ENCODE assay signal across 23 cellular contexts in the genomic region with DNA sequence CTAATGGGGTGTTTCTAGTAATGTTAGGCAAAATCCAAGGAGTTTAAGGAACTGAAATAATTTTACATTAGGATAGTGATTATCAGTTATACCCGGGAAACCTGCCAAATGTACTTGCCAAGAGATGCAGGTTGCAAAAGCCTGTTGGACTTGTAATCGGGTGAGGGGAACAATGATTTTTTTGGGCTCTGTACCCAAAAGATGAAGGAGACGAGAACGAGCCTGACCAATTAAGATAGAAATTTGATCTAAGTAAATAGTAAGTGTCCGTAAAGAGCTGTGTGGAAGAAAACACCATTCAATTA. TPM values are rescaled to one million over a fixed set of nuclear protein-coding genes. Genes with fewer than 3 reads are reported as not detected.
DNase-seq lines count a peak whose midpoint lies in the region; ATAC-seq and TF ChIP-seq lines count a peak whose summit lies in the region.
"Had no signal": no experiment of that assay in that cellular context is flagged by ENCODE, and none has a peak within 500 bp of the region (broad histone marks: within the 10 kb centered on the region; RNA-seq: fewer than 3 reads in every experiment).

No MANE protein-coding gene starts in this region.

- CTCF ChIA-PET in activated CD4-positive, alpha-beta T cell treated with anti-CD3 and anti-CD28 coated beads, Interleukin-2, amount 10 ng/mL, durations not matched to agents 7 days and 5 days (lab: Charles Lee), result interaction anchor here (0.9 to 2.9 kb wide), 4 partner anchors 8 to 51 kb away, joined by 3 to 16 read pairs (median 3); no protein-coding TSS in a partner anchor

- no peak overlapping the region for H3K14ac ChIP-seq in mesenchymal stem cell (ENCODE audit: low read length in 2 of 2)

- H3K4me1 Mint-ChIP-seq in activated CD4-positive, alpha-beta T cell treated with anti-CD3 and anti-CD28 coated beads, Interleukin-2, amount 10 ng/mL, durations not matched to agents 24 days and 14 days, result peaks cover 21% of the 10 kb centered on the region
- peaks cover 10% of the 10 kb centered on the region for H3K4me1 Mint-ChIP-seq in activated CD4-positive, alpha-beta T cell treated with anti-CD3 and anti-CD28 coated beads, Interleukin-2, amount 10 ng/mL, durations not matched to agents 7 days and 5 days
- peaks cover 18% of the 10 kb centered on the region for H3K4me1 Mint-ChIP-seq in activated T-helper 17 cell treated with anti-CD3 and anti-CD28 coated beads, Interleukin-2, amount 50 U/mL, for 72 hours

- no peak for TF ChIP-seq POLR2A in sigmoid colon (IDR thresholded peaks at IDR 0.05)

- H3K27me3 ChIP-seq in mesenchymal stem cell (ENCODE audit: control insufficient read depth in 1 of 2, insufficient read depth in 1 of 2, low read length in 2 of 2) (no peaks in the 10 kb centered on the region), sigmoid colon (no peaks in the 10 kb centered on the region)
- H3K27me3 ChIP-seq: ascending aorta; BLaER1 treated with 17β-estradiol and CSF1 and Interleukin-3, amounts not matched to agents 10 nM and 100 nM; esophagus squamous epithelium; left lung had no signal

- WGBS in mesenchymal stem cell, result 92% methylated on average over 5 of the region's 5 CpGs
- 33 to 73% methylated on average over 5 of the region's 5 CpGs for WGBS in sigmoid colon, 2 donors

- H2BK120ac ChIP-seq in mesenchymal stem cell (ENCODE audit: low read depth, low read length), result no peak overlapping the region

- no peak overlapping the region for H3K4me2 ChIP-seq in mesenchymal stem cell (ENCODE audit: low read length, poor library complexity, severe bottlenecking)
- H3K4me2 ChIP-seq: BLaER1 treated with 17β-estradiol and CSF1 and Interleukin-3, amounts not matched to agents 10 nM and 100 nM had no signal

- H3K23ac ChIP-seq in mesenchymal stem cell (ENCODE audit: low read length in 2 of 2), result no peak overlapping the region

- peak overlapping the region; percentile 92 for H3K27ac Mint-ChIP-seq in activated CD4-positive, alpha-beta T cell treated with anti-CD3 and anti-CD28 coated beads, Interleukin-2, amount 10 ng/mL, durations not matched to agents 24 days and 14 days
- no peak overlapping the region for H3K27ac Mint-ChIP-seq in activated CD4-positive, alpha-beta T cell treated with anti-CD3 and anti-CD28 coated beads, Interleukin-2, amount 10 ng/mL, durations not matched to agents 7 days and 5 days
- peak overlapping the region; percentile 91 for H3K27ac Mint-ChIP-seq in activated T-helper 17 cell treated with anti-CD3 and anti-CD28 coated beads, Interleukin-2, amount 50 U/mL, for 72 hours

- no peak overlapping the region for H3K18ac ChIP-seq in mesenchymal stem cell (ENCODE audit: low read depth in 1 of 2, low read length in 2 of 2)

- H3K27ac ChIP-seq in mesenchymal stem cell (ENCODE audit: low read length, poor library complexity, severe bottlenecking) (no peak overlapping the region), sigmoid colon (no peak overlapping the region)
- H3K27ac ChIP-seq: BLaER1 treated with 17β-estradiol and CSF1 and Interleukin-3, amounts not matched to agents 10 nM and 100 nM; esophagus squamous epithelium; left lung; neutrophil; VCaP had no signal

- no peak overlapping the region for H3K4ac ChIP-seq in mesenchymal stem cell (ENCODE audit: low read depth in 1 of 2, low read length in 2 of 2)

- no peak for TF ChIP-seq EP300 in sigmoid colon (IDR thresholded peaks at IDR 0.05)

- peaks cover 11% of the 10 kb centered on the region for H3K36me3 Mint-ChIP-seq in activated CD4-positive, alpha-beta T cell treated with anti-CD3 and anti-CD28 coated beads, Interleukin-2, amount 10 ng/mL, durations not matched to agents 24 days and 14 days (ENCODE audit: low read depth)
- peaks cover 8% of the 10 kb centered on the region for H3K36me3 Mint-ChIP-seq in activated CD4-positive, alpha-beta T cell treated with anti-CD3 and anti-CD28 coated beads, Interleukin-2, amount 10 ng/mL, durations not matched to agents 7 days and 5 days (ENCODE audit: low read depth)
- H3K36me3 Mint-ChIP-seq in activated T-helper 17 cell treated with anti-CD3 and anti-CD28 coated beads, Interleukin-2, amount 50 U/mL, for 72 hours (ENCODE audit: low read depth), result no peaks in the 10 kb centered on the region

- no peak for TF ChIP-seq CTCF in sigmoid colon (IDR thresholded peaks at IDR 0.05)

- H2BK5ac ChIP-seq in mesenchymal stem cell (ENCODE audit: low read depth, low read length, poor library complexity, severe bottlenecking), result no peak overlapping the region

- no peaks in the 10 kb centered on the region for H3K79me1 ChIP-seq in mesenchymal stem cell (replicated peaks; ENCODE audit: low read length, poor library complexity, severe bottlenecking)

- POLR2A ChIA-PET in activated CD4-positive, alpha-beta T cell treated with anti-CD3 and anti-CD28 coated beads, Interleukin-2, amount 10 ng/mL, durations not matched to agents 7 days and 5 days (lab: Charles Lee), result no interaction called here

- H3K9me3 ChIP-seq in mesenchymal stem cell (ENCODE audit: control insufficient read depth, low read length), result peaks cover 9% of the 10 kb centered on the region
- H3K9me3 ChIP-seq in sigmoid colon, result peaks cover 0 to 8% (median 2%) of the 10 kb centered on the region in 4 donors

- H3K9me3 Mint-ChIP-seq in activated CD4-positive, alpha-beta T cell treated with anti-CD3 and anti-CD28 coated beads, Interleukin-2, amount 10 ng/mL, durations not matched to agents 24 days and 14 days, result peaks cover 10% of the 10 kb centered on the region
- peaks cover 13% of the 10 kb centered on the region for H3K9me3 Mint-ChIP-seq in activated CD4-positive, alpha-beta T cell treated with anti-CD3 and anti-CD28 coated beads, Interleukin-2, amount 10 ng/mL, durations not matched to agents 7 days and 5 days
- H3K9me3 Mint-ChIP-seq in activated T-helper 17 cell treated with anti-CD3 and anti-CD28 coated beads, Interleukin-2, amount 50 U/mL, for 72 hours, result no peaks in the 10 kb centered on the region

- H4K91ac ChIP-seq in mesenchymal stem cell (ENCODE audit: low read length), result no peak overlapping the region

- H3K4me3 Mint-ChIP-seq in activated CD4-positive, alpha-beta T cell treated with anti-CD3 and anti-CD28 coated beads, Interleukin-2, amount 10 ng/mL, durations not matched to agents 24 days and 14 days, result peak overlapping the region; percentile 36
- H3K4me3 Mint-ChIP-seq in activated CD4-positive, alpha-beta T cell treated with anti-CD3 and anti-CD28 coated beads, Interleukin-2, amount 10 ng/mL, durations not matched to agents 7 days and 5 days, result no peak overlapping the region
- peak overlapping the region; percentile 63 for H3K4me3 Mint-ChIP-seq in activated T-helper 17 cell treated with anti-CD3 and anti-CD28 coated beads, Interleukin-2, amount 50 U/mL, for 72 hours

- no peak overlapping the region for H2AFZ ChIP-seq in mesenchymal stem cell (ENCODE audit: low read depth, low read length)

- peaks cover 2% of the 10 kb centered on the region for H3K4me1 ChIP-seq in mesenchymal stem cell (ENCODE audit: control insufficient read depth, insufficient read depth, low read depth, low read length)
- peaks cover 0 to 14% (median 13%) of the 10 kb centered on the region in 4 donors for H3K4me1 ChIP-seq in sigmoid colon
- H3K4me1 ChIP-seq: left lung had no signal

- ATAC-seq in activated T-helper 17 cell treated with anti-CD3 and anti-CD28 coated beads, Interleukin-2, amount 50 U/mL, for 72 hours (replicated peaks), result no peak
- no peak for ATAC-seq in GM21367 (IDR thresholded peaks at IDR 0.05; ENCODE audit: unreplicated experiment)
- ATAC-seq: left lung had no signal

- peak overlapping the region in 1 of 2 experiments; percentile 54 for H3K4me3 ChIP-seq in mesenchymal stem cell (ENCODE audit: insufficient read depth in 1 of 2, low read depth in 1 of 2, low read length in 2 of 2)
- H3K4me3 ChIP-seq in sigmoid colon, result no peak overlapping the region
- H3K4me3 ChIP-seq: ascending aorta; BLaER1 treated with 17β-estradiol and CSF1 and Interleukin-3, amounts not matched to agents 10 nM and 100 nM; esophagus squamous epithelium; left lung had no signal

- intact Hi-C loops in activated CD4-positive, alpha-beta T cell treated with anti-CD3 and anti-CD28 coated beads, Interleukin-2, amount 10 ng/mL, durations not matched to agents 24 days and 14 days (cut with micrococcal nuclease), result loop anchor here (1.0 to 2.0 kb wide), 3 partner anchors 10 to 18 kb away; no protein-coding TSS in a partner anchor
- intact Hi-C loops in sigmoid colon (cut with DNase I), result no loop called here

- H3K9ac ChIP-seq in mesenchymal stem cell (ENCODE audit: low read length), result peak overlapping the region; percentile 60

- no peaks in the 10 kb centered on the region for H3K27me3 Mint-ChIP-seq in activated CD4-positive, alpha-beta T cell treated with anti-CD3 and anti-CD28 coated beads, Interleukin-2, amount 10 ng/mL, durations not matched to agents 24 days and 14 days
- H3K27me3 Mint-ChIP-seq in activated CD4-positive, alpha-beta T cell treated with anti-CD3 and anti-CD28 coated beads, Interleukin-2, amount 10 ng/mL, durations not matched to agents 7 days and 5 days, result no peaks in the 10 kb centered on the region
- H3K27me3 Mint-ChIP-seq in activated T-helper 17 cell treated with anti-CD3 and anti-CD28 coated beads, Interleukin-2, amount 50 U/mL, for 72 hours, result peaks cover 6% of the 10 kb centered on the region

- H2AK5ac ChIP-seq in mesenchymal stem cell (ENCODE audit: low read length, severe bottlenecking), result no peak overlapping the region

- H2BK12ac ChIP-seq in mesenchymal stem cell (ENCODE audit: low read length in 2 of 2), result no peak overlapping the region

- no peak for DNase-seq in activated CD4-positive, alpha-beta T cell treated with anti-CD3 and anti-CD28 coated beads, Interleukin-2, amount 10 ng/mL, durations not matched to agents 24 days and 14 days
- DNase-seq in activated CD4-positive, alpha-beta T cell treated with anti-CD3 and anti-CD28 coated beads, Interleukin-2, amount 10 ng/mL, durations not matched to agents 7 days and 5 days, result no peak
- DNase-seq in COR-L47 (lab: John Stamatoyannopoulos, UW), result peak; percentile 28
- no peak for DNase-seq in mesenchymal stem cell
- no peak for DNase-seq in sigmoid colon
- DNase-seq in AG20443 (ENCODE audit: low spot score), result no peak
- DNase-seq: activated effector memory CD4-positive, alpha-beta T cell treated with Interleukin-2 at 50 U/mL for 16 hours; effector CD8-positive, alpha-beta T cell; esophagus squamous epithelium; HCEC 1CT; KG1; left lung; NCI-H2029; NCI-H446 treated with DMSO at 0.1 percent for 48 hours; stimulated activated CD4-positive, alpha-beta T cell treated with anti-CD3 and anti-CD28 coated beads, Interleukin-12 subunit alpha, Interleukin-12 subunit beta, amount 100 ng/mL, for 4 hours; substantia nigra; T-helper 2 cell had no signal

- no peak overlapping the region for H2BK15ac ChIP-seq in mesenchymal stem cell (ENCODE audit: low read depth, poor library complexity, severe bottlenecking)

- no peak overlapping the region for H4K8ac ChIP-seq in mesenchymal stem cell (ENCODE audit: low read length)

- no peaks in the 10 kb centered on the region for H3K36me3 ChIP-seq in mesenchymal stem cell (ENCODE audit: control insufficient read depth in 1 of 2, insufficient read depth in 2 of 2, low read depth in 1 of 2, low read length in 2 of 2)
- no peaks in the 10 kb centered on the region for H3K36me3 ChIP-seq in sigmoid colon
- H3K36me3 ChIP-seq: ascending aorta, esophagus squamous epithelium, left lung, neutrophil had no signal

RNA-seq across cellular contexts. Expression of a gene that starts 56.2 kb away (rescaled TPM):
- total RNA-seq in activated CD4-positive, alpha-beta T cell treated with anti-CD3 and anti-CD28 coated beads, Interleukin-2, amount 10 ng/mL, durations not matched to agents 24 days and 14 days, result 3.3 and 3.5 TPM in 2 replicates
- 1 to 10 TPM; 2.1 to 2.2 TPM for total RNA-seq in activated CD4-positive, alpha-beta T cell treated with anti-CD3 and anti-CD28 coated beads, Interleukin-2, amount 10 ng/mL, durations not matched to agents 7 days and 5 days
- 1 to 10 TPM; 1.7 to 2.5 TPM for total RNA-seq in activated T-helper 17 cell treated with anti-CD3 and anti-CD28 coated beads, Interleukin-2, amount 50 U/mL, for 72 hours
- 8.4 TPM for polyA plus RNA-seq in mesenchymal stem cell (2013, experiment 1 of 2)
- 8.7 TPM for polyA plus RNA-seq in mesenchymal stem cell (2013, experiment 2 of 2)
- total RNA-seq in sigmoid colon, result 10 to 100 TPM; 18.6 to 52.1 (median 31.4) TPM
- polyA plus RNA-seq in sigmoid colon, result 1 to 10 TPM; 1.4 to 8.9 (median 4.8) TPM
